Comparison of ENCODE assay signal across 28 cellular contexts in the genomic region with DNA sequence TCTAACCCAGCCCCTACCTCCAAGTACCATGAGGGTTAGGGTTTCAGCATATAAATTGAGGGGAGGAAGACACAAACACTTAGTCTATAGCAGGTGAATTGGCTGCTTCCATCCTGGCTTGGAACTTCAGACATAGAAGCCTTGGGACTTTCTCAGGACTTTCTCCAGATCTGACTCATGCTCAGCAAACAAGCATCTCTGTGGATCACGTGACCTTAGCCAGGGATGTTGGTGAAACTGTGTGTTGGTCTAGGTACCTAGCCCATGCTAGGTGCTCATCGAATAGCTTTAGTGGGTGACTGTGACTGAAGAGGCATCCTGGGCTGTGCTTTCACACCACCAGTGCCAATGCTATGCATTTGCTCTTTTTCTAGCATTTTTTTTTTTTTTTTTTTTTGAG. TPM values are rescaled to one million over a fixed set of nuclear protein-coding genes. Genes with fewer than 3 reads are reported as not detected.
A peak's percentile ranks its signal among the peaks of the same experiment; 100 is the strongest.
DNase-seq lines count a peak whose midpoint lies in the region; ATAC-seq and TF ChIP-seq lines count a peak whose summit lies in the region.
"Had no signal": no experiment of that assay in that cellular context is flagged by ENCODE, and none has a peak within 500 bp of the region (broad histone marks: within the 10 kb centered on the region; RNA-seq: fewer than 3 reads in every experiment).

No MANE protein-coding gene starts in this region.

- TF ChIP-seq CTCF in mammary epithelial cell (conservative IDR thresholded peaks at IDR 0.05 in 1 of 2, IDR thresholded peaks at IDR 0.05 in 1 of 2; ENCODE audit: extremely low read depth in 1 of 2, insufficient read depth in 1 of 2, low read depth in 1 of 2, low read length in 2 of 2) (no peak), left lung (IDR thresholded peaks at IDR 0.05) (no peak), WERI-Rb-1 (IDR thresholded peaks at IDR 0.05; ENCODE audit: low read depth, low read length) (no peak), progenitor cell of endocrine pancreas (IDR thresholded peaks at IDR 0.05; ENCODE audit: unreplicated experiment) (no peak)

- H2AFZ ChIP-seq in mammary epithelial cell (ENCODE audit: low read depth, low read length): no peak overlapping the region

- intact Hi-C loops in mammary epithelial cell (cut with micrococcal nuclease) (loop anchor here (10.0 kb wide), 1 partner anchor 373 kb away; no protein-coding TSS in a partner anchor), left lung (cut with DNase I) (no loop called here)

- H3K79me2 ChIP-seq in mammary epithelial cell (ENCODE audit: insufficient read depth, low read length): no peaks in the 10 kb centered on the region

- BruUV-seq in mammary epithelial cell (replicated peaks; lab: Mats Ljungman, UMichigan): no TSS peak

- H3K4me3 ChIP-seq in mammary epithelial cell (replicated peaks in 1 of 3; ENCODE audit: insufficient read depth in 1 of 3, low read depth in 2 of 3, low read length in 3 of 3): no peak overlapping the region
- H3K4me3 ChIP-seq in left lung: no peak overlapping the region
- H3K4me3 ChIP-seq in WERI-Rb-1 (ENCODE audit: low read depth, low read length): no peak overlapping the region
- H3K4me3 ChIP-seq in H7 (ENCODE audit: insufficient read depth, low read depth, low read length): no peak overlapping the region
- H3K4me3 ChIP-seq: BLaER1, GM12878, skin epidermis had no signal

- no peaks in the 10 kb centered on the region for H3K9me3 ChIP-seq in mammary epithelial cell (replicated peaks; ENCODE audit: insufficient read depth, low read length)
- H3K9me3 ChIP-seq in left lung: peaks cover 0 to 2% of the 10 kb centered on the region in 2 donors
- H3K9me3 ChIP-seq in WERI-Rb-1 (ENCODE audit: severe bottlenecking): peaks cover under 1% of the 10 kb centered on the region
- H3K9me3 ChIP-seq: BLaER1 had no signal

- no peak overlapping the region for H3K4me3 Mint-ChIP-seq in progenitor cell of endocrine pancreas (ENCODE audit: low read depth)
- H3K4me3 Mint-ChIP-seq: activated CD4-positive, alpha-beta memory T cell treated with anti-CD3 and anti-CD28 coated beads, Interleukin-2, amount 10 ng/mL, durations not matched to agents 7 days and 5 days; activated naive CD4-positive, alpha-beta T cell treated with anti-CD3 and anti-CD28 coated beads, Interleukin-2, amount 50 U/mL, for 24 hours; endodermal cell; natural killer cell treated with Interleukin-12 subunit alpha and Interleukin-12 subunit beta and Interleukin-15 and Interleukin-18, amount 100 ng/mL, for 72 hours; T-cell had no signal

- no peaks in the 10 kb centered on the region for H3K4me1 ChIP-seq in mammary epithelial cell (ENCODE audit: insufficient read depth, low read length)
- H3K4me1 ChIP-seq in left lung: peaks cover 0 to 21% of the 10 kb centered on the region in 2 donors

- H3K36me3 Mint-ChIP-seq in progenitor cell of endocrine pancreas (ENCODE audit: insufficient read depth): peaks cover 4% of the 10 kb centered on the region

- H4K20me1 ChIP-seq in mammary epithelial cell (ENCODE audit: insufficient read depth, low read length): no peaks in the 10 kb centered on the region
- H4K20me1 ChIP-seq: BLaER1 had no signal

- peaks cover 3% of the 10 kb centered on the region for H3K9me3 Mint-ChIP-seq in progenitor cell of endocrine pancreas (ENCODE audit: low read depth)
- H3K9me3 Mint-ChIP-seq: activated naive CD4-positive, alpha-beta T cell treated with anti-CD3 and anti-CD28 coated beads, Interleukin-2, amount 50 U/mL, for 24 hours; natural killer cell treated with Interleukin-12 subunit alpha and Interleukin-12 subunit beta and Interleukin-15 and Interleukin-18, amount 100 ng/mL, for 72 hours had no signal

- H3K36me3 ChIP-seq in mammary epithelial cell (ENCODE audit: insufficient read depth, low read length) (no peaks in the 10 kb centered on the region), left lung (peaks cover 0 to 25% of the 10 kb centered on the region in 2 donors), WERI-Rb-1 (no peaks in the 10 kb centered on the region), H7 (replicated peaks; ENCODE audit: control insufficient read depth, insufficient read depth, low read length) (no peaks in the 10 kb centered on the region)
- H3K36me3 ChIP-seq: BLaER1 had no signal

- CTCF ChIA-PET in mammary epithelial cell (lab: Charles Lee; ENCODE audit: low non-redundant PET): interaction anchor here (0.6 kb wide), 1 partner anchor 104 kb away, joined by 3 read pairs; no protein-coding TSS in a partner anchor

- no peak overlapping the region for H3K27ac ChIP-seq in mammary epithelial cell (ENCODE audit: insufficient read depth, low read depth, low read length)
- H3K27ac ChIP-seq in left lung: no peak overlapping the region
- H3K27ac ChIP-seq in WERI-Rb-1: no peak overlapping the region
- H3K27ac ChIP-seq: 22Rv1, BLaER1, KMS-11, VCaP had no signal

- H3K4me2 ChIP-seq in mammary epithelial cell (ENCODE audit: insufficient read depth, low read depth, low read length): no peak overlapping the region
- H3K4me2 ChIP-seq: BLaER1, KMS-11 had no signal

- WGBS in mammary epithelial cell (ENCODE audit: low coverage, missing lambda C conversion rate): 100% methylated on average over 1 of the region's 2 CpGs

- H3K4me1 Mint-ChIP-seq in progenitor cell of endocrine pancreas (ENCODE audit: low read depth): peaks cover 18% of the 10 kb centered on the region

- DNase-seq in DMS53 (lab: John Stamatoyannopoulos, UW) (peak; percentile 4), DMS53 treated with DMSO at 0.1 percent for 48 hours (lab: John Stamatoyannopoulos, UW; ENCODE audit: unreplicated experiment) (no peak), mammary epithelial cell (peak; percentile 52), left lung (no peak), WERI-Rb-1 (no peak), H7 (no peak), progenitor cell of endocrine pancreas (ENCODE audit: low spot score, unreplicated experiment) (no peak)
- DNase-seq: activated CD4-positive, alpha-beta memory T cell treated with anti-CD3 and anti-CD28 coated beads, Interleukin-2, amount 10 ng/mL, durations not matched to agents 7 days and 5 days; activated T-cell treated with anti-CD3 and anti-CD28 coated beads, Interleukin-2, amount 50 U/mL, for 1 hour; endodermal cell; foreskin melanocyte; mesendoderm; NCI-H1048; NCI-H2029 treated with DMSO at 0.1 percent for 48 hours; NCI-H446; posterior cingulate gyrus; stimulated activated CD4-positive, alpha-beta T cell treated with anti-CD3 and anti-CD28 coated beads, Interleukin-4, amount 100 ng/mL, for 24 hours; T-cell had no signal

- in situ Hi-C loops in mammary epithelial cell (cut with MboI; ENCODE audit: low sequenced_read_pairs in 2 of 2): no loop called here

- H3K27me3 ChIP-seq in mammary epithelial cell (ENCODE audit: insufficient read depth, low read length) (no peaks in the 10 kb centered on the region), left lung (no peaks in the 10 kb centered on the region), WERI-Rb-1 (ENCODE audit: insufficient read depth, low read depth, severe bottlenecking) (no peaks in the 10 kb centered on the region), H7 (ENCODE audit: control insufficient read depth, insufficient read depth, low read length) (no peaks in the 10 kb centered on the region)
- H3K27me3 ChIP-seq: BLaER1 had no signal

- H3K27me3 Mint-ChIP-seq in progenitor cell of endocrine pancreas: no peaks in the 10 kb centered on the region
- H3K27me3 Mint-ChIP-seq: activated CD4-positive, alpha-beta memory T cell treated with anti-CD3 and anti-CD28 coated beads, Interleukin-2, amount 10 ng/mL, durations not matched to agents 7 days and 5 days; activated naive CD4-positive, alpha-beta T cell treated with anti-CD3 and anti-CD28 coated beads, Interleukin-2, amount 50 U/mL, for 24 hours; natural killer cell treated with Interleukin-12 subunit alpha and Interleukin-12 subunit beta and Interleukin-15 and Interleukin-18, amount 100 ng/mL, for 72 hours; T-cell had no signal

- ATAC-seq in HG02852 (IDR thresholded peaks at IDR 0.05; ENCODE audit: unreplicated experiment) (peak; percentile 54), left lung (peak; percentile 30)
- ATAC-seq: GM12878; HCT116; natural killer cell treated with Interleukin-12 subunit alpha and Interleukin-12 subunit beta and Interleukin-15 and Interleukin-18, amount 100 ng/mL, for 72 hours; T-cell had no signal

- no peak overlapping the region for H3K9ac ChIP-seq in mammary epithelial cell (ENCODE audit: insufficient read depth, low read length)
- H3K9ac ChIP-seq: BLaER1, KMS-11 had no signal

- H3K27ac Mint-ChIP-seq in progenitor cell of endocrine pancreas: no peak overlapping the region
- H3K27ac Mint-ChIP-seq: activated CD4-positive, alpha-beta memory T cell treated with anti-CD3 and anti-CD28 coated beads, Interleukin-2, amount 10 ng/mL, durations not matched to agents 7 days and 5 days; activated naive CD4-positive, alpha-beta T cell treated with anti-CD3 and anti-CD28 coated beads, Interleukin-2, amount 50 U/mL, for 24 hours; endodermal cell; natural killer cell treated with Interleukin-12 subunit alpha and Interleukin-12 subunit beta and Interleukin-15 and Interleukin-18, amount 100 ng/mL, for 72 hours had no signal

- dilution Hi-C loops in mammary epithelial cell (cut with HindIII; ENCODE audit: low sequenced_read_pairs): no loop called here

RNA-seq across cellular contexts. Expression of a gene that starts 58.9 kb away (rescaled TPM):
- total RNA-seq in mammary epithelial cell (10 to 100 TPM; 65.0 to 68.5 TPM), left lung (100 to 1,000 TPM; 225 to 356 TPM), progenitor cell of endocrine pancreas (55.1 and 65.3 TPM in 2 replicates)
- polyA plus RNA-seq in mammary epithelial cell: 34.4 TPM
- polyA minus RNA-seq in mammary epithelial cell: 34.3 TPM
- total RNA-seq in H7 (2014; rRNA removed; shearing (Covaris generic)): 8.3 and 14.4 TPM in 2 replicates

Comparison
In these comparisons a context has a peak if more than half of its experiments do, and no peak if none do; other contexts are left out.
1. DNase-seq: peak in DMS53 (single experiment) and mammary epithelial cell (single experiment); none in DMS53 treated with DMSO at 0.1 percent for 48 hours (single experiment), left lung (0 of 2), WERI-Rb-1 (single experiment), H7 (single experiment) and progenitor cell of endocrine pancreas (single experiment).